18 cellular contexts compared by ENCODE assay signal in genomic region chr4:108519911-108520310, GRCh38.
"Had no signal": no experiment of that assay in that cellular context is flagged by ENCODE, and none has a peak within 500 bp of the region (broad histone marks: within the 10 kb centered on the region; RNA-seq: fewer than 3 reads in every experiment).

No MANE protein-coding gene starts in this region.

- H3K9me3 Mint-ChIP-seq: neural crest cell had no signal

- H3K27ac Mint-ChIP-seq: activated CD8-positive, alpha-beta memory T cell treated with anti-CD3 and anti-CD28 coated beads, Interleukin-2, amount 10 ng/mL, durations not matched to agents 7 days and 5 days; effector memory CD8-positive, alpha-beta T cell; mesothelial cell of epicardium had no signal

- H3K36me3 ChIP-seq: lower lobe of right lung, thyroid gland had no signal

- H3K4me3 Mint-ChIP-seq: activated CD8-positive, alpha-beta memory T cell treated with anti-CD3 and anti-CD28 coated beads, Interleukin-2, amount 10 ng/mL, durations not matched to agents 7 days and 5 days; effector memory CD8-positive, alpha-beta T cell; immature natural killer cell; mesothelial cell of epicardium; neural crest cell had no signal

- H3K36me3 Mint-ChIP-seq: mesothelial cell of epicardium had no signal

- H3K27me3 ChIP-seq: thyroid gland had no signal

- H3K27ac ChIP-seq: epithelial cell of prostate, lower lobe of right lung, thyroid gland had no signal

- H3K4me3 ChIP-seq: lower lobe of right lung, thyroid gland had no signal

- ATAC-seq: activated CD8-positive, alpha-beta memory T cell treated with anti-CD3 and anti-CD28 coated beads, Interleukin-2, amount 10 ng/mL, durations not matched to agents 7 days and 5 days; effector memory CD8-positive, alpha-beta T cell; left cardiac atrium; lower lobe of right lung had no signal

- H3K9me3 ChIP-seq: lower lobe of right lung, thyroid gland had no signal

- DNase-seq: activated CD8-positive, alpha-beta memory T cell treated with anti-CD3 and anti-CD28 coated beads, Interleukin-2, amount 10 ng/mL, durations not matched to agents 7 days and 5 days; activated gamma-delta T cell treated with Interleukin-2 at 50 U/mL for 16 hours; activated T-cell treated with anti-CD3 and anti-CD28 coated beads, Interleukin-2, amount 50 U/mL, for 48 hours; dermis blood vessel endothelial cell; effector memory CD8-positive, alpha-beta T cell; head of caudate nucleus; immature natural killer cell; left cardiac atrium; lower lobe of right lung; posterior cingulate gyrus; retina; stimulated activated CD4-positive, alpha-beta T cell treated with anti-CD3 and anti-CD28 coated beads, Interleukin-12 subunit alpha, Interleukin-12 subunit beta, amount 100 ng/mL, for 4 hours; stimulated activated CD4-positive, alpha-beta T cell treated with anti-CD3 and anti-CD28 coated beads, Interleukin-2, amount 100 ng/mL, for 24 hours; SW 1271; thyroid gland had no signal

- H3K4me1 Mint-ChIP-seq: neural crest cell had no signal

- H3K4me1 ChIP-seq: lower lobe of right lung, thyroid gland had no signal
